In the genomic region with DNA sequence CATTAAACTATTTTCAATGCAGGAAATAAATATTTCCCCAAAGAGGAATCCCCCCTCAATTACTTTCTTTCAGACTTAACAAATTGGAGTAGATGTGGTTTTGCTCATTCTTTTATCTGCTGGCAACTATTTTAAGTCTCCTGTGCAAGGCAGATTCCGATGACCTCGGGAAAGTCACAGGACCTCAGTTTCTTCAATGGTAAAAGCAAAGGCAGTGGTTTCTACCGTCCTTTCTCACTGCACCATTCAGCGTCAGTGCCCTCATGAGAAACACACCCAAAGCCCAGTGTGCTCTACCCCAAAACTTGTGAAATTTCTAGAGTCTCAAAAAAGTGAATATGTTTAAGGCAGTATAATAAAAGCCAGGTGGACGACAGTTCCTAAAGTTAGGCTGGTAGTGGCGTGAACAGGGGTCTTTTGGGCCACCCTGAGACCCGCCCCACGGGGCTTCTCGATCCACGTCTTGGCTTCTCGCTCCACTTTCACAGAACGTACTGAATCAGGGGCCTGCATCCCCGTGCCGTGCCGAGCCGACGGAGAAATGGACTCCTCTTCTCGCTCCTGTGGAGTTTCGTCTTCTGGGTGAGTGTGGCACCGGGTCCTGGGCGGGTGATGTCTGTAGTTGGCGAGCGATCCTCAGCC, we compare ENCODE assay signal across 8 cellular contexts. TPM values are rescaled to one million over a fixed set of nuclear protein-coding genes. Genes with fewer than 3 reads are reported as not detected.
A peak's percentile ranks its signal among the peaks of the same experiment; 100 is the strongest.
DNase-seq lines count a peak whose midpoint lies in the region; FAIRE-seq and TF ChIP-seq lines count a peak whose summit lies in the region.

No MANE protein-coding gene starts in this region.

- H3K79me2 ChIP-seq in mammary epithelial cell (ENCODE audit: insufficient read depth, low read length) = peaks cover 58% of the 10 kb centered on the region

- FAIRE-seq in small intestine (lab: Jason Lieb, UNC) = no peak

- 5% methylated on average over 10 of the region's 23 CpGs for WGBS in mammary epithelial cell (ENCODE audit: low coverage, missing lambda C conversion rate)
- 0% methylated on average over 23 of the region's 23 CpGs for WGBS in small intestine, 3 donors

- BruUV-seq in mammary epithelial cell (replicated peaks; lab: Mats Ljungman, UMichigan) = TSS peak; percentile 83

- no peak for TF ChIP-seq CTCF in mammary epithelial cell (conservative IDR thresholded peaks at IDR 0.05 in 1 of 2, IDR thresholded peaks at IDR 0.05 in 1 of 2; ENCODE audit: extremely low read depth in 1 of 2, insufficient read depth in 1 of 2, low read depth in 1 of 2, low read length in 2 of 2)

- peak; percentile 3 for DNase-seq in H4 (ENCODE audit: low spot score)
- peak; percentile 52 for DNase-seq in NCI-H510A (lab: John Stamatoyannopoulos, UW)
- DNase-seq in mammary epithelial cell = peak; percentile 42
- peak; percentile 27 for DNase-seq in iris pigment epithelial cell (ENCODE audit: low read depth)
- no peak for DNase-seq in small intestine
- DNase-seq in NCI-H1092 treated with DMSO at 0.1 percent for 48 hours (lab: John Stamatoyannopoulos, UW) = no peak
- no peak for DNase-seq in NCI-H526 treated with DMSO at 0.1 percent for 48 hours (lab: John Stamatoyannopoulos, UW)

- H3K9ac ChIP-seq in ES-I3 (ENCODE audit: low read depth, low read length) (peak overlapping the region; percentile 99), mammary epithelial cell (ENCODE audit: insufficient read depth, low read length) (peak overlapping the region; percentile 98)

- peak overlapping the region; percentile 75 for H2AFZ ChIP-seq in mammary epithelial cell (ENCODE audit: low read depth, low read length)

- H3K4me3 ChIP-seq in mammary epithelial cell (replicated peaks in 1 of 3; ENCODE audit: insufficient read depth in 1 of 3, low read depth in 2 of 3, low read length in 3 of 3) = peak overlapping the region; percentile 63 to 71 (median 64)
- peak overlapping the region; percentile 85 to 97 for H3K4me3 ChIP-seq in small intestine (ENCODE audit: low read depth in 1 of 2, low read length in 2 of 2)

- dilution Hi-C loops in mammary epithelial cell (cut with HindIII; ENCODE audit: low sequenced_read_pairs) = loop anchor here (5.0 kb wide), 1 partner anchor 63 kb away; no protein-coding TSS in a partner anchor

- no peaks in the 10 kb centered on the region for H4K20me1 ChIP-seq in mammary epithelial cell (ENCODE audit: insufficient read depth, low read length)

- H3K4me2 ChIP-seq in mammary epithelial cell (ENCODE audit: insufficient read depth, low read depth, low read length) = peak overlapping the region; percentile 87

- H3K27ac ChIP-seq in mammary epithelial cell (ENCODE audit: insufficient read depth, low read depth, low read length) (peak overlapping the region; percentile 92), small intestine (ENCODE audit: low read depth in 1 of 2, low read length in 1 of 2) (peak overlapping the region; percentile 94 to 99)

- intact Hi-C loops in mammary epithelial cell (cut with micrococcal nuclease) = loop anchor here (1.0 to 5.0 kb wide), 7 partner anchors 87 to 563 kb away; partner anchors contain the start of genes RNU6-7 and RNU6-8

- H3K4me1 ChIP-seq in ES-I3 (ENCODE audit: insufficient read depth, low read length) (peaks cover 11% of the 10 kb centered on the region), mammary epithelial cell (ENCODE audit: insufficient read depth, low read length) (no peaks in the 10 kb centered on the region), small intestine (ENCODE audit: control insufficient read depth in 2 of 2, insufficient read depth in 1 of 2, low read depth in 1 of 2, low read length in 1 of 2) (no peaks in the 10 kb centered on the region)

- in situ Hi-C loops in mammary epithelial cell (cut with MboI; ENCODE audit: low sequenced_read_pairs in 2 of 2) = loop anchor here in 1 of 2 donors (10.0 kb wide), 3 partner anchors 141 to 399 kb away; no protein-coding TSS in a partner anchor

- H3K9me3 ChIP-seq in ES-I3 (ENCODE audit: control insufficient read depth, insufficient read depth, low read length) (no peaks in the 10 kb centered on the region), mammary epithelial cell (replicated peaks; ENCODE audit: insufficient read depth, low read length) (no peaks in the 10 kb centered on the region), small intestine (ENCODE audit: control insufficient read depth, low read depth) (no peaks in the 10 kb centered on the region)

- H3K36me3 ChIP-seq in ES-I3 (ENCODE audit: insufficient read depth, low read length) (no peaks in the 10 kb centered on the region), mammary epithelial cell (ENCODE audit: insufficient read depth, low read length) (no peaks in the 10 kb centered on the region), small intestine (ENCODE audit: control insufficient read depth in 2 of 2, insufficient read depth in 2 of 2, low read length in 2 of 2) (no peaks in the 10 kb centered on the region)

- H3K27me3 ChIP-seq in mammary epithelial cell (ENCODE audit: insufficient read depth, low read length) (no peaks in the 10 kb centered on the region), small intestine (ENCODE audit: control insufficient read depth in 2 of 2, insufficient read depth in 2 of 2, low read length in 2 of 2) (no peaks in the 10 kb centered on the region)

- CTCF ChIA-PET in mammary epithelial cell (lab: Charles Lee; ENCODE audit: low non-redundant PET) = interaction anchor here (0.7 kb wide), 1 partner anchor 177 kb away, joined by 7 read pairs; no protein-coding TSS in a partner anchor

RNA-seq across cellular contexts. Expression of gene ARHGAP5, which starts 1.3 kb away (rescaled TPM):
- 25.2 and 25.3 TPM in 2 replicates for total RNA-seq in H4 (2014; rRNA removed; shearing (Covaris generic))
- total RNA-seq in mammary epithelial cell = 100 to 1,000 TPM; 107 to 221 TPM
- polyA plus RNA-seq in mammary epithelial cell = 19.8 TPM
- 51.0 TPM for polyA minus RNA-seq in mammary epithelial cell
- 10 to 100 TPM; 14.9 to 40.0 (median 24.9) TPM for polyA plus RNA-seq in small intestine

Comparison
In these comparisons a context has a peak if more than half of its experiments do, and no peak if none do; other contexts are left out.
1. DNase-seq: peak in H4 (single experiment), NCI-H510A (single experiment), mammary epithelial cell (single experiment) and iris pigment epithelial cell (single experiment); none in small intestine (single experiment), NCI-H1092 treated with DMSO at 0.1 percent for 48 hours (single experiment) and NCI-H526 treated with DMSO at 0.1 percent for 48 hours (single experiment).